Comparison of ENCODE assay signal across 8 cellular contexts in genomic region chr9:35162605-35163315, GRCh38. TPM values are rescaled to one million over a fixed set of nuclear protein-coding genes. Genes with fewer than 3 reads are reported as not detected.
DNase-seq lines count a peak whose midpoint lies in the region; ATAC-seq and TF ChIP-seq lines count a peak whose summit lies in the region.

No MANE protein-coding gene starts in this region.

- CTCF ChIA-PET in HEK293 (lab: Yijun Ruan, JAX): interaction anchor here (0.5 to 1.5 kb wide), 7 partner anchors 52 to 894 kb away, joined by 3 to 4 read pairs (median 3); no protein-coding TSS in a partner anchor

- POLR2A ChIA-PET in HEK293 (lab: Yijun Ruan, JAX): interaction anchor here (1.2 to 3.4 kb wide), 6 partner anchors 11 to 68 kb away, joined by 3 to 31 read pairs (median 6); partner anchors contain the start of genes ATOSB and STOML2

- H3K27me3 ChIP-seq in layer of hippocampus (ENCODE audit: control insufficient read depth, insufficient read depth, low read length) (no peaks in the 10 kb centered on the region), thoracic aorta (replicated peaks; ENCODE audit: insufficient read depth) (no peaks in the 10 kb centered on the region)

- H3K4me3 ChIP-seq in HEK293 (ENCODE audit: low read depth, low read length): peak overlapping the region; percentile 99
- peak overlapping the region; percentile 85 for H3K4me3 ChIP-seq in astrocyte of the cerebellum (ENCODE audit: low read depth, low read length)
- peak overlapping the region; percentile 85 for H3K4me3 ChIP-seq in thoracic aorta

- ATAC-seq in thoracic aorta (ENCODE audit: insufficient number of reproducible peaks, low FRiP score, low read depth) (no peak), omental fat pad (ENCODE audit: low FRiP score) (no peak)

- TF ChIP-seq CTCF in HEK293 (tag by site-specific recombination; IDR thresholded peaks at IDR 0.05) (no peak), astrocyte of the cerebellum (IDR thresholded peaks at IDR 0.05; ENCODE audit: low read depth, low read length, missing control alignments) (no peak), thoracic aorta (IDR thresholded peaks at IDR 0.05) (no peak), omental fat pad (IDR thresholded peaks at IDR 0.05) (no peak)

- H3K27ac ChIP-seq in HEK293 (ENCODE audit: extremely low read depth, low read depth, low read length) (peak overlapping the region; percentile 40; the same call in 1 of the 2 replicates), layer of hippocampus (ENCODE audit: low read depth, low read length) (peak overlapping the region; percentile 79), thoracic aorta (peak overlapping the region; percentile 73 to 81)

- peak; percentile 8 for DNase-seq in ACHN
- DNase-seq in astrocyte of the cerebellum (ENCODE audit: low read depth): no peak
- no peak for DNase-seq in thoracic aorta (ENCODE audit: low spot score)
- DNase-seq in omental fat pad (ENCODE audit: low spot score): no peak
- no peak for DNase-seq in SKM-1 treated with dmso at 0.1 percent for 144 hours (lab: John Stamatoyannopoulos, UW; ENCODE audit: unreplicated experiment)
- no peak for DNase-seq in erythroblast (lab: John Stamatoyannopoulos, UW)

- no peak for TF ChIP-seq POLR2A in erythroblast (IDR thresholded peaks at IDR 0.05; ENCODE audit: low read length)

- H3K36me3 ChIP-seq in HEK293 (ENCODE audit: control insufficient read depth in 2 of 2, insufficient read depth in 1 of 2, low read length in 2 of 2) (no peaks in the 10 kb centered on the region), thoracic aorta (no peaks in the 10 kb centered on the region)

- H3K9me3 ChIP-seq in HEK293 (ENCODE audit: control insufficient read depth, insufficient read depth, low read depth, low read length) (no peaks in the 10 kb centered on the region), thoracic aorta (no peaks in the 10 kb centered on the region)

- H3K4me1 ChIP-seq in HEK293 (ENCODE audit: control insufficient read depth, insufficient read depth, low read length) (peaks cover 7% of the 10 kb centered on the region), thoracic aorta (ENCODE audit: control insufficient read depth in 1 of 2, low read depth in 2 of 2) (peaks cover 12 to 21% of the 10 kb centered on the region in 2 donors)

- in situ Hi-C loops in ACHN (cut with HindIII; ENCODE audit: low pct_ligation_motif_present, low pct_unique_long_range_greater_than_20kb, low sequenced_read_pairs) (no loop called here), astrocyte of the cerebellum (cut with HindIII; ENCODE audit: low sequenced_read_pairs) (loop anchor here (25.0 kb wide), 1 partner anchor 275 kb away; no protein-coding TSS in a partner anchor)

TF ChIP-seq in HEK293, 187 proteins besides CTCF, POLR2A, EP300 and RAD21:
- no peak for TF ChIP-seq GLIS1 (tag by site-specific recombination; IDR thresholded peaks at IDR 0.05)
- no peak for TF ChIP-seq ZNF292 (tag by site-specific recombination; IDR thresholded peaks at IDR 0.05; ENCODE audit: borderline replicate concordance, low read depth)
- 0 out of 2 replicates have a peak, but pooled peaks have one; percentile 6 for TF ChIP-seq ZNF335 (tag by site-specific recombination; conservative IDR thresholded peaks at IDR 0.05)
- TF ChIP-seq REST (tag by site-specific recombination; IDR thresholded peaks at IDR 0.05): 0 out of 2 replicates have a peak, but pooled peaks have one; percentile 5

RNA-seq across cellular contexts. Expression of gene UNC13B, which starts 1.0 kb away (rescaled TPM):
- total RNA-seq in thoracic aorta (10 to 100 TPM; 38.1 to 47.4 TPM), omental fat pad (10 to 100 TPM; 20.6 to 30.5 (median 25.3) TPM)

RNA-seq across cellular contexts. Expression of gene ATOSB, which starts 47.1 kb away (rescaled TPM):
- total RNA-seq in thoracic aorta: 10 to 100 TPM; 30.2 to 33.6 TPM
- 10 to 100 TPM; 14.9 to 22.9 (median 20.5) TPM for total RNA-seq in omental fat pad

RNA-seq across cellular contexts. Expression of gene STOML2, which starts 59.8 kb away (rescaled TPM):
- total RNA-seq in thoracic aorta (10 to 100 TPM; 51.7 to 84.1 TPM), omental fat pad (100 to 1,000 TPM in 2 of 4 donors, 10 to 100 TPM in 2; 77.6 to 108 (median 89.9) TPM)
